Comparison of ENCODE assay signal across 25 cellular contexts in genomic region chr14:97788364-97788763, GRCh38.
DNase-seq lines count a peak whose midpoint lies in the region; ATAC-seq and TF ChIP-seq lines count a peak whose summit lies in the region.
"Had no signal": no experiment of that assay in that cellular context is flagged by ENCODE, and none has a peak within 500 bp of the region (broad histone marks: within the 10 kb centered on the region; RNA-seq: fewer than 3 reads in every experiment).

No MANE protein-coding gene starts in this region.

- no peak overlapping the region for H3K4me3 ChIP-seq in lower leg skin (ENCODE audit: low read depth, poor library complexity, severe bottlenecking)
- H3K4me3 ChIP-seq: BLaER1, HAP-1, SK-N-MC, transverse colon had no signal

- intact Hi-C loops in activated CD4-positive, alpha-beta T cell treated with anti-CD3 and anti-CD28 coated beads for 36 hours (cut with DNase I, micrococcal nuclease) = no loop called here
- intact Hi-C loops in lower leg skin (cut with DNase I; ENCODE audit: low total_unique reads) (no loop called here), left cardiac atrium (cut with DNase I) (no loop called here)

- ATAC-seq in activated CD4-positive, alpha-beta T cell treated with anti-CD3 and anti-CD28 coated beads for 36 hours = peak; percentile 29
- ATAC-seq in HG03342 (IDR thresholded peaks at IDR 0.05; ENCODE audit: unreplicated experiment) = peak; percentile 56
- no peak for ATAC-seq in left cardiac atrium
- ATAC-seq: left lobe of liver; stimulated activated memory B cell treated with anti-CD40 and anti-IgM and Interleukin-4, amounts not matched to agents 10 μg/mL and 1 μg/mL and 100 μg/mL, for 72 hours had no signal

- peaks cover 21% of the 10 kb centered on the region for H3K4me1 Mint-ChIP-seq in activated CD4-positive, alpha-beta T cell treated with anti-CD3 and anti-CD28 coated beads for 36 hours
- H3K4me1 Mint-ChIP-seq: IgD-negative memory B cell; memory B cell; nephron; stimulated activated memory B cell treated with anti-CD40 and anti-IgM and Interleukin-4, amounts not matched to agents 10 μg/mL and 1 μg/mL and 100 μg/mL, for 72 hours had no signal

- no peaks in the 10 kb centered on the region for H3K36me3 Mint-ChIP-seq in activated CD4-positive, alpha-beta T cell treated with anti-CD3 and anti-CD28 coated beads for 36 hours (ENCODE audit: low read depth)
- H3K36me3 Mint-ChIP-seq: IgD-negative memory B cell; memory B cell; stimulated activated memory B cell treated with anti-CD40 and anti-IgM and Interleukin-4, amounts not matched to agents 10 μg/mL and 1 μg/mL and 100 μg/mL, for 72 hours had no signal

- no peak for TF ChIP-seq POLR2A in lower leg skin (IDR thresholded peaks at IDR 0.05)

- DNase-seq in activated CD4-positive, alpha-beta T cell treated with anti-CD3 and anti-CD28 coated beads for 36 hours = no peak
- no peak for DNase-seq in activated CD4-positive, alpha-beta T cell treated with anti-CD3 and anti-CD28 coated beads for 1 hour
- DNase-seq in NCI-H2171 (lab: John Stamatoyannopoulos, UW) (peak; percentile 11), left kidney (ENCODE audit: low read depth, low spot score) (peak; percentile 15), lower leg skin (ENCODE audit: low spot score in 2 of 2) (no peak), cerebellar cortex (ENCODE audit: low spot score) (no peak), left cardiac atrium (no peak)
- DNase-seq: activated CD4-positive, alpha-beta T cell treated with anti-CD3 and anti-CD28 coated beads, Interleukin-2, amount 50 U/mL, for 48 hours; activated naive CD4-positive, alpha-beta T cell; central memory CD4-positive, alpha-beta T cell; DMS153; NCI-H1417 treated with DMSO at 0.1 percent for 48 hours; NCI-H510A treated with DMSO at 0.1 percent for 48 hours; OCI-M1; stimulated activated CD4-positive, alpha-beta T cell treated with anti-CD3 and anti-CD28 coated beads, Interleukin-15, amount 100 ng/mL, for 24 hours; transverse colon had no signal

- TF ChIP-seq CTCF in lower leg skin (IDR thresholded peaks at IDR 0.05) = no peak

- no peak overlapping the region for H3K27ac Mint-ChIP-seq in activated CD4-positive, alpha-beta T cell treated with anti-CD3 and anti-CD28 coated beads for 36 hours
- H3K27ac Mint-ChIP-seq: IgD-negative memory B cell; memory B cell; nephron; stimulated activated memory B cell treated with anti-CD40 and anti-IgM and Interleukin-4, amounts not matched to agents 10 μg/mL and 1 μg/mL and 100 μg/mL, for 72 hours had no signal

- H3K27me3 Mint-ChIP-seq in activated CD4-positive, alpha-beta T cell treated with anti-CD3 and anti-CD28 coated beads for 36 hours = no peaks in the 10 kb centered on the region
- H3K27me3 Mint-ChIP-seq: IgD-negative memory B cell; memory B cell; stimulated activated memory B cell treated with anti-CD40 and anti-IgM and Interleukin-4, amounts not matched to agents 10 μg/mL and 1 μg/mL and 100 μg/mL, for 72 hours had no signal

- CTCF ChIA-PET in activated CD4-positive, alpha-beta T cell treated with anti-CD3 and anti-CD28 coated beads for 36 hours (lab: Charles Lee) = no interaction called here

- H3K9me3 Mint-ChIP-seq in activated CD4-positive, alpha-beta T cell treated with anti-CD3 and anti-CD28 coated beads for 36 hours (ENCODE audit: low read depth) = no peaks in the 10 kb centered on the region

- POLR2A ChIA-PET in activated CD4-positive, alpha-beta T cell treated with anti-CD3 and anti-CD28 coated beads for 36 hours (lab: Charles Lee) = no interaction called here

- no peak overlapping the region for H3K4me3 Mint-ChIP-seq in activated CD4-positive, alpha-beta T cell treated with anti-CD3 and anti-CD28 coated beads for 36 hours
- H3K4me3 Mint-ChIP-seq: IgD-negative memory B cell; memory B cell; nephron; stimulated activated memory B cell treated with anti-CD40 and anti-IgM and Interleukin-4, amounts not matched to agents 10 μg/mL and 1 μg/mL and 100 μg/mL, for 72 hours had no signal

Comparison
In these comparisons a context has a peak if more than half of its experiments do, and no peak if none do; other contexts are left out.
1. ATAC-seq: peak in activated CD4-positive, alpha-beta T cell treated with anti-CD3 and anti-CD28 coated beads for 36 hours (single experiment) and HG03342 (single experiment); none in left cardiac atrium (0 of 2).
2. DNase-seq: peak in NCI-H2171 (single experiment) and left kidney (single experiment); none in activated CD4-positive, alpha-beta T cell treated with anti-CD3 and anti-CD28 coated beads for 36 hours (single experiment), activated CD4-positive, alpha-beta T cell treated with anti-CD3 and anti-CD28 coated beads for 1 hour (single experiment), lower leg skin (0 of 2), cerebellar cortex (single experiment) and left cardiac atrium (single experiment).